19 cellular contexts compared by ENCODE assay signal in the genomic region with DNA sequence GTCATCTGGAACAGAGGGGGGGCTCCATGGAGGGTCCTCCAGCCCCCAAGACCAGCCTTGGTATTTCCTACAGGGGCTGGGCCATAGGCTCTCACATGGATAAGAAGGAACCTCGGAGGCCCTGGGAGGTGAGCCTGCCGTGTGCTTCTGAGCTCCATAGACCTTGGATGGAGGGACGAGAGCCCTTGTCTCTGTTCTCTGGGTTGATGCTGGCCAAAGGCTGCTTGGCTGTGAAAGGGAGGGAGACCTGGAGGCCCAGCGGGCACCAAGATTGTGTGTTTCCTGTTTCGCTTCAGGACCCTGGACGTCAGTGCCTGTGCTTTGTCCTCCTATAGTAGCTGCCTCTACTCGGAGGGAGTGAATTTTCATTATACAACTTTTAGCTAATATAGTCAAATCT.
"Had no signal": no experiment of that assay in that cellular context is flagged by ENCODE, and none has a peak within 500 bp of the region (broad histone marks: within the 10 kb centered on the region; RNA-seq: fewer than 3 reads in every experiment).

No MANE protein-coding gene starts in this region.

- H3K27me3 ChIP-seq: esophagus muscularis mucosa, pancreas had no signal

- H3K27me3 Mint-ChIP-seq: activated B cell treated with CpG ODN at 0.5 μM for 24 hours; activated CD8-positive, alpha-beta T cell treated with anti-CD3 and anti-CD28 coated beads for 36 hours; activated naive CD4-positive, alpha-beta T cell treated with anti-CD3 and anti-CD28 coated beads, Interleukin-2, amount 50 U/mL, for 24 hours; dendritic cell treated with granulocyte-macrophage colony-stimulating factor and Interleukin-4, amounts not matched to agents 40 ng/mL and 50 ng/mL, for 4 days had no signal

- DNase-seq: activated B cell treated with CpG ODN at 0.5 μM for 24 hours; activated CD4-positive, alpha-beta T cell treated with anti-CD3 and anti-CD28 coated beads for 4 hours; activated CD8-positive, alpha-beta T cell treated with anti-CD3 and anti-CD28 coated beads for 36 hours; activated gamma-delta T cell; activated T-cell treated with anti-CD3 and anti-CD28 coated beads, Interleukin-2, amount 50 U/mL, for 4 hours; effector CD8-positive, alpha-beta T cell; mucosa of descending colon; naive B cell; pancreas; stimulated activated CD4-positive, alpha-beta T cell treated with anti-CD3 and anti-CD28 coated beads, Interleukin-4, amount 100 ng/mL, for 1 hour had no signal

- ATAC-seq: activated CD8-positive, alpha-beta T cell treated with anti-CD3 and anti-CD28 coated beads for 36 hours; activated T-cell treated with anti-CD3 and anti-CD28 coated beads, Interleukin-2, amount 50 U/mL, for 4 hours; mucosa of descending colon; pancreas; sciatic nerve; stimulated activated effector memory CD8-positive, alpha-beta T cell treated with anti-CD3 and anti-CD28 coated beads, Interleukin-12 subunit alpha, Interleukin-12 subunit beta, amount 100 ng/mL, for 72 hours had no signal

- H3K36me3 ChIP-seq: esophagus muscularis mucosa, pancreas, thoracic aorta had no signal

- H3K27ac Mint-ChIP-seq: activated B cell treated with CpG ODN at 0.5 μM for 24 hours; activated CD8-positive, alpha-beta T cell treated with anti-CD3 and anti-CD28 coated beads for 36 hours; activated naive CD4-positive, alpha-beta T cell treated with anti-CD3 and anti-CD28 coated beads, Interleukin-2, amount 50 U/mL, for 24 hours; dendritic cell treated with granulocyte-macrophage colony-stimulating factor and Interleukin-4, amounts not matched to agents 40 ng/mL and 50 ng/mL, for 4 days; memory B cell; naive B cell; stimulated activated effector memory CD8-positive, alpha-beta T cell treated with anti-CD3 and anti-CD28 coated beads, Interleukin-12 subunit alpha, Interleukin-12 subunit beta, amount 100 ng/mL, for 72 hours; T-helper 2 cell treated with Interferon-gamma antibody and Interleukin-4, amounts not matched to agents 5 μg/mL and 100 μg/mL, for 36 hours had no signal

- H3K9me3 Mint-ChIP-seq: activated B cell treated with CpG ODN at 0.5 μM for 24 hours; activated CD8-positive, alpha-beta T cell treated with anti-CD3 and anti-CD28 coated beads for 36 hours; activated naive CD4-positive, alpha-beta T cell treated with anti-CD3 and anti-CD28 coated beads, Interleukin-2, amount 50 U/mL, for 24 hours; activated T-cell treated with anti-CD3 and anti-CD28 coated beads, Interleukin-2, amount 50 U/mL, for 4 hours; dendritic cell treated with granulocyte-macrophage colony-stimulating factor and Interleukin-4, amounts not matched to agents 40 ng/mL and 50 ng/mL, for 4 days; memory B cell; stimulated activated effector memory CD8-positive, alpha-beta T cell treated with anti-CD3 and anti-CD28 coated beads, Interleukin-12 subunit alpha, Interleukin-12 subunit beta, amount 100 ng/mL, for 72 hours; T-helper 2 cell treated with Interferon-gamma antibody and Interleukin-4, amounts not matched to agents 5 μg/mL and 100 μg/mL, for 36 hours had no signal

- H3K4me3 ChIP-seq: esophagus muscularis mucosa, mucosa of descending colon, pancreas, smooth muscle cell had no signal

- H3K27ac ChIP-seq: esophagus muscularis mucosa, pancreas had no signal

- H3K36me3 Mint-ChIP-seq: activated naive CD4-positive, alpha-beta T cell treated with anti-CD3 and anti-CD28 coated beads, Interleukin-2, amount 50 U/mL, for 24 hours; memory B cell; naive B cell; stimulated activated effector memory CD8-positive, alpha-beta T cell treated with anti-CD3 and anti-CD28 coated beads, Interleukin-12 subunit alpha, Interleukin-12 subunit beta, amount 100 ng/mL, for 72 hours had no signal

- H3K4me3 Mint-ChIP-seq: activated B cell treated with CpG ODN at 0.5 μM for 24 hours; activated CD8-positive, alpha-beta T cell treated with anti-CD3 and anti-CD28 coated beads for 36 hours; activated naive CD4-positive, alpha-beta T cell treated with anti-CD3 and anti-CD28 coated beads, Interleukin-2, amount 50 U/mL, for 24 hours; activated T-cell treated with anti-CD3 and anti-CD28 coated beads, Interleukin-2, amount 50 U/mL, for 4 hours; dendritic cell treated with granulocyte-macrophage colony-stimulating factor and Interleukin-4, amounts not matched to agents 40 ng/mL and 50 ng/mL, for 4 days; memory B cell; naive B cell; stimulated activated effector memory CD8-positive, alpha-beta T cell treated with anti-CD3 and anti-CD28 coated beads, Interleukin-12 subunit alpha, Interleukin-12 subunit beta, amount 100 ng/mL, for 72 hours; T-helper 2 cell treated with Interferon-gamma antibody and Interleukin-4, amounts not matched to agents 5 μg/mL and 100 μg/mL, for 36 hours had no signal

- H3K4me1 ChIP-seq: pancreas had no signal

- H3K4me1 Mint-ChIP-seq: activated B cell treated with CpG ODN at 0.5 μM for 24 hours; activated naive CD4-positive, alpha-beta T cell treated with anti-CD3 and anti-CD28 coated beads, Interleukin-2, amount 50 U/mL, for 24 hours; memory B cell; naive B cell; stimulated activated effector memory CD8-positive, alpha-beta T cell treated with anti-CD3 and anti-CD28 coated beads, Interleukin-12 subunit alpha, Interleukin-12 subunit beta, amount 100 ng/mL, for 72 hours had no signal
